ENCODE assay signal across 18 cellular contexts in the genomic region with DNA sequence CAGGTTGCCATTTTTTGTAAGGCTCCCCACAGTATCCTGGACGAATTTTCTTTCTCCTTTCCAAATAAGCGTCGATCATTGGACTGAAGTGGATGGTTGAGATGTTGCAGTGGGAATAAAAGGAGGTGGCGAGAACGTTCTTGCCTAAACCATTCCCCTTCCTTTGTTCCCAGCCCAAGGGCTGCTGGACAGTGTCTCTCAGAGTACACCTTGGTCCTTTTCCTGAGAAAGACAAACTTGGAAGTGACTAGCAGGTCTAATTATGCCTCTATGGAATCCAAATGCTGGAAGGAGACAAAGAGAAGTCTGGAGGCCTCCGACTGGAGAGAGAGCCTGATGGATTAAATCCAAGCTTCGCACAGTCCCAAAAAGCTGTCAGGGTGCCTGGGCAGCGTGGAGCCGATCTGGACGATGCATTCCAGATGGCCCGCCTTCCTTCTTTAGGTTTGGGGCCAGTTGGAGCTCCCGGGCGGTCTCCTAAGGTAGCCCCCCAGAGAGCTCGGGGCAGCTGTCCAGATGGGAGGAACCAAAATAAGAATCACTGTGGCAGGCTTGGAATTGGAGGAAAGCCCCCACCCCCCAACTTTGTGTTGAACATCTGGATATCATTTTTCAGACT.
DNase-seq lines count a peak whose midpoint lies in the region; ATAC-seq and TF ChIP-seq lines count a peak whose summit lies in the region.
"Had no signal": no experiment of that assay in that cellular context is flagged by ENCODE, and none has a peak within 500 bp of the region (broad histone marks: within the 10 kb centered on the region; RNA-seq: fewer than 3 reads in every experiment).

No MANE protein-coding gene starts in this region.

- H3K4me3 ChIP-seq in coronary artery: no peak overlapping the region

- no peak for TF ChIP-seq CTCF in coronary artery (IDR thresholded peaks at IDR 0.05)
- no peak for TF ChIP-seq CTCF in GM10248 (IDR thresholded peaks at IDR 0.05; ENCODE audit: control extremely low read depth, extremely low read depth, low read depth, missing control alignments)

- CTCF ChIA-PET in GM10248 (lab: Yijun Ruan, JAX): interaction anchor here (1.0 kb wide), 1 partner anchor 9 kb away, joined by 3 read pairs; no protein-coding TSS in a partner anchor

- peak overlapping the region; percentile 25 to 46 for H3K27ac ChIP-seq in coronary artery
- H3K27ac ChIP-seq: brain microvascular endothelial cell, neutrophil had no signal

- ATAC-seq in HG03108 (IDR thresholded peaks at IDR 0.05; ENCODE audit: unreplicated experiment): no peak
- ATAC-seq: HCT116, T-helper 17 cell had no signal

- DNase-seq in GM03348 (ENCODE audit: low spot score): peak; percentile 28
- DNase-seq in coronary artery (ENCODE audit: low spot score): no peak
- DNase-seq in left kidney (ENCODE audit: low read depth, low spot score): peak; percentile 76
- peak; percentile 48 for DNase-seq in stromal cell of bone marrow (ENCODE audit: low read depth)
- no peak for DNase-seq in HUDEP-2 (lab: John Stamatoyannopoulos, UW; ENCODE audit: unreplicated experiment in 76 of 76)
- DNase-seq in superior temporal gyrus (ENCODE audit: extremely low spot score): no peak
- no peak for DNase-seq in GM10248 (ENCODE audit: extremely low spot score)
- DNase-seq: activated CD4-positive, CD25-positive, alpha-beta regulatory T cell; activated naive CD4-positive, alpha-beta T cell treated with anti-CD3 and anti-CD28 coated beads for 36 hours; brain microvascular endothelial cell; COR-L47; GDM1; NCI-H2081 treated with DMSO at 0.1 percent for 48 hours; stimulated activated CD4-positive, alpha-beta T cell treated with anti-CD3 and anti-CD28 coated beads, Interleukin-4, amount 100 ng/mL, for 24 hours; T-helper 17 cell had no signal

- POLR2A ChIA-PET in GM10248 (lab: Yijun Ruan, JAX): no interaction called here

Comparison
In these comparisons a context has a peak if more than half of its experiments do, and no peak if none do; other contexts are left out.
1. DNase-seq: peak in GM03348 (single experiment), left kidney (single experiment) and stromal cell of bone marrow (single experiment); none in coronary artery (single experiment), HUDEP-2 (0 of 76), superior temporal gyrus (single experiment) and GM10248 (single experiment).